In genomic region chr22:23237201-23237798, GRCh38 we compare ENCODE assay signal across 8 cellular contexts. TPM values are rescaled to one million over a fixed set of nuclear protein-coding genes. Genes with fewer than 3 reads are reported as not detected.
A peak's percentile ranks its signal among the peaks of the same experiment; 100 is the strongest.
DNase-seq lines count a peak whose midpoint lies in the region; ATAC-seq lines count a peak whose summit lies in the region.

No MANE protein-coding gene starts in this region.

- H3K27ac ChIP-seq in caudate nucleus (ENCODE audit: low read depth, low read length) = peak overlapping the region; percentile 77

- DNase-seq in COLO668 (lab: John Stamatoyannopoulos, UW; ENCODE audit: unreplicated experiment) (peak; percentile 94), NCI-H2107 (lab: John Stamatoyannopoulos, UW) (peak; percentile 72), caudate nucleus (lab: John Stamatoyannopoulos, UW) (peak in 41 of 61 donors; percentile 17 to 78 (median 46)), mucosa of gallbladder (ENCODE audit: low spot score) (peak; percentile 35), NCI-H526 treated with DMSO at 0.1 percent for 48 hours (lab: John Stamatoyannopoulos, UW) (no peak), DMS79 treated with DMSO at 0.1 percent for 48 hours (lab: John Stamatoyannopoulos, UW) (no peak), NOMO-1 (lab: John Stamatoyannopoulos, UW; ENCODE audit: unreplicated experiment in 2 of 2) (no peak)

- ATAC-seq in HG03159 (IDR thresholded peaks at IDR 0.05; ENCODE audit: unreplicated experiment) = no peak

RNA-seq across cellular contexts. Expression of gene BCR, which starts 57.0 kb away (rescaled TPM):
- total RNA-seq in mucosa of gallbladder = 58.6 TPM

Comparison
In these comparisons a context has a peak if more than half of its experiments do, and no peak if none do; other contexts are left out.
1. DNase-seq: peak in COLO668 (single experiment), NCI-H2107 (single experiment), caudate nucleus (41 of 61) and mucosa of gallbladder (single experiment); none in NCI-H526 treated with DMSO at 0.1 percent for 48 hours (single experiment), DMS79 treated with DMSO at 0.1 percent for 48 hours (single experiment) and NOMO-1 (0 of 2).